10 cellular contexts compared by ENCODE assay signal in the genomic region with DNA sequence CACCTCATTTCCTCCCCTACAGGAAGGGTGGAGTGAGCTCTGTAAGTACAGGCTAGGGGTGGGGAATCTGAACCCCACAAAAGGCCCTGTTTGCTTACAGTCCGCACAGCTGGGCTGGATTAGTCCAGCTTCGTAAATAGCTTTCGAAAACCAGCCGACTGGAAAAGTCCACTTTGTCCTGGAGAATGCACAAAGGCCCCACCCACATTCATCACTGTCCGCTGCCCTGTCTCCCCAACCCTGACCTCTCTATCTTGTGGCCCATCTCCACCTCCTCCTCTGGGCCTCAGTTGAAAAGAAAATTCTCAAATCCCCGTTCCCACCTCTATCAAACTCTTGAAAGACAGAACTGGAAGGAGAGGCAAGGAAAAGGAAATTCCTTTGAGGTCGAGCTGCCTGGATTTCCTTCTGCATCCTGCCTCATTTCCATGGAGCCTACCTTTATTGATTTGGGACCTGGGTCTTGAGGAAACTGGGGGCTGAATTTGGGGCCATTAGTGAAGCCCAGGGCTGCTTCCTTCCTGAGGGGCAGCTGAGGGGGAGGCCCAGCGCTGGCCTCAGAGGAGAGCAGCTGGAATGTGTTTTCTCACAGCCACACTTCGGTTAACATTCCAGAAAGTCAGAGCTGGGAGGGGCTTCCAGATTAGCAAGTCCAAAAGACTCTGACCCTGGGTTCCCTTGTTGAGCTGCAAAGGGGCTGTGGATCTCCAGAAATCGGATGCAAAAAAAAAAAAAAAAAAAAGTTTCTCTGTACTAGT.
A peak's percentile ranks its signal among the peaks of the same experiment; 100 is the strongest.
DNase-seq lines count a peak whose midpoint lies in the region; TF ChIP-seq lines count a peak whose summit lies in the region.
"Had no signal": no experiment of that assay in that cellular context is flagged by ENCODE, and none has a peak within 500 bp of the region (broad histone marks: within the 10 kb centered on the region; RNA-seq: fewer than 3 reads in every experiment).

No MANE protein-coding gene starts in this region.

- H3K27ac ChIP-seq in vagina, result peak overlapping the region; percentile 93
- H3K27ac ChIP-seq: 22Rv1 had no signal

- peaks cover 87% of the 10 kb centered on the region for H3K4me1 ChIP-seq in vagina
- H3K4me1 ChIP-seq in BE2C, result no peaks in the 10 kb centered on the region

- H3K9me3 ChIP-seq in vagina (no peaks in the 10 kb centered on the region), BE2C (no peaks in the 10 kb centered on the region)

- no peaks in the 10 kb centered on the region for H3K36me3 ChIP-seq in vagina
- H3K36me3 ChIP-seq in BE2C, result no peaks in the 10 kb centered on the region

- H3K27me3 Mint-ChIP-seq in nephron progenitor cell (ENCODE audit: low read depth, poor library complexity), result no peaks in the 10 kb centered on the region

- H3K4me1 Mint-ChIP-seq in nephron progenitor cell, result peaks cover 19% of the 10 kb centered on the region

- no peaks in the 10 kb centered on the region for H3K27me3 ChIP-seq in vagina
- no peaks in the 10 kb centered on the region for H3K27me3 ChIP-seq in BE2C

- peak; percentile 24 for DNase-seq in NCI-H82 (lab: John Stamatoyannopoulos, UW)
- no peak for DNase-seq in NCI-H82 treated with DMSO at 0.1 percent for 48 hours (lab: John Stamatoyannopoulos, UW; ENCODE audit: unreplicated experiment)
- DNase-seq in glomerular visceral epithelial cell (ENCODE audit: extremely low spot score), result peak; percentile 6
- peak; percentile 53 for DNase-seq in nephron progenitor cell
- DNase-seq in vagina (ENCODE audit: extremely low spot score in 2 of 2), result no peak
- DNase-seq in activated naive CD4-positive, alpha-beta T cell treated with Interleukin-2 at 50 U/mL for 16 hours, result no peak
- no peak for DNase-seq in activated effector memory CD4-positive, alpha-beta T cell treated with Interleukin-2 at 50 U/mL for 16 hours
- DNase-seq in BE2C, result no peak
- DNase-seq: NCI-H69 had no signal

- H3K4me3 ChIP-seq in vagina (peak overlapping the region in 1 of 2 donors; percentile 16), BE2C (ENCODE audit: low read depth, low read length) (no peak overlapping the region)

- no peak for TF ChIP-seq POLR2A in vagina (IDR thresholded peaks at IDR 0.05)

- peak overlapping the region; percentile 98 for H3K27ac Mint-ChIP-seq in nephron progenitor cell

- no peaks in the 10 kb centered on the region for H3K36me3 Mint-ChIP-seq in nephron progenitor cell (ENCODE audit: low read depth)

- intact Hi-C loops in vagina (cut with DNase I), result no loop called here

- peaks cover 5% of the 10 kb centered on the region for H3K9me3 Mint-ChIP-seq in nephron progenitor cell

- TF ChIP-seq CTCF in nephron progenitor cell (IDR thresholded peaks at IDR 0.05) (no peak), vagina (IDR thresholded peaks at IDR 0.05) (no peak), BE2C (IDR thresholded peaks at IDR 0.05; ENCODE audit: low read depth, low read length) (no peak)

- H3K4me3 Mint-ChIP-seq in nephron progenitor cell, result peak overlapping the region; percentile 75

Comparison
In these comparisons a context has a peak if more than half of its experiments do, and no peak if none do; other contexts are left out.
1. DNase-seq: peak in NCI-H82 (single experiment), glomerular visceral epithelial cell (single experiment) and nephron progenitor cell (single experiment); none in NCI-H82 treated with DMSO at 0.1 percent for 48 hours (single experiment), vagina (0 of 2), activated naive CD4-positive, alpha-beta T cell treated with Interleukin-2 at 50 U/mL for 16 hours (single experiment), activated effector memory CD4-positive, alpha-beta T cell treated with Interleukin-2 at 50 U/mL for 16 hours (single experiment) and BE2C (single experiment).